9 cellular contexts compared by ENCODE assay signal in the genomic region with DNA sequence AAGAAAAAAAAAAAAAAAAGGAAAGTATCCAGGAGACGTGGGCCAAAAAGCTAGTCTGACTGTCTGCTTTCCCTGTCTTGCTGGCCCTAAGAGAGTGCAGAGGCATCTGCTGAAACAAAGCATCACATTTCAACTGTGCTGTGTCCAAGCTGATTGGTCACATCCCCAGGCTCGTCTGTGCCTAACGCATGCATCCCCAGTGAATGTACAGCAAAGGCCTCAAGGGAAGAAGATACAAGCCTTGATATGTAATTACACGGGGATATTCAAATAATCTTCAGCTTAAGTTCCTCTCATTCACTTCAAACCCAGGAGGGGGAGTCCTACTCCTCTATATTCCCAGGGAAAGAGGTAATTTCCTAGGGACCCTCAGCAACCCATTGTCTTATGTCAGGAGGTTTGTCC. TPM values are rescaled to one million over a fixed set of nuclear protein-coding genes. Genes with fewer than 3 reads are reported as not detected.
DNase-seq lines count a peak whose midpoint lies in the region; ATAC-seq and TF ChIP-seq lines count a peak whose summit lies in the region.
"Had no signal": no experiment of that assay in that cellular context is flagged by ENCODE, and none has a peak within 500 bp of the region (broad histone marks: within the 10 kb centered on the region; RNA-seq: fewer than 3 reads in every experiment).

No MANE protein-coding gene starts in this region.

- no peak overlapping the region for H2AK9ac ChIP-seq in IMR-90 (replicated peaks; ENCODE audit: low read depth, low read length, poor library complexity)

- no peak overlapping the region for H2AK5ac ChIP-seq in IMR-90 (ENCODE audit: low read depth, low read length)

- H4K5ac ChIP-seq in IMR-90 (ENCODE audit: low read depth, low read length), result no peak overlapping the region

- H3K9me3 ChIP-seq in IMR-90 (ENCODE audit: control insufficient read depth, insufficient read depth, low read length), result no peaks in the 10 kb centered on the region

- no peaks in the 10 kb centered on the region for H3K36me3 ChIP-seq in IMR-90 (ENCODE audit: control insufficient read depth, insufficient read depth, low read length)

- H3K18ac ChIP-seq in IMR-90 (ENCODE audit: low read depth, low read length), result no peak overlapping the region

- intact Hi-C loops in activated CD4-positive, alpha-beta T cell treated with anti-CD3 and anti-CD28 coated beads for 36 hours (cut with DNase I, micrococcal nuclease), result no loop called here
- intact Hi-C loops in IMR-90 (cut with micrococcal nuclease), result loop anchor here (2.0 kb wide), 1 partner anchor 144 kb away; no protein-coding TSS in a partner anchor

- no peak overlapping the region for H2BK15ac ChIP-seq in IMR-90 (ENCODE audit: low read depth, low read length)

- BruUV-seq in IMR-90 (replicated peaks; lab: Mats Ljungman, UMichigan), result no TSS peak

- H4K91ac ChIP-seq in IMR-90 (ENCODE audit: insufficient read depth, low read depth, low read length), result no peak overlapping the region

- CTCF ChIA-PET in activated CD4-positive, alpha-beta T cell treated with anti-CD3 and anti-CD28 coated beads for 36 hours (lab: Charles Lee), result interaction anchor here (0.6 to 1.4 kb wide), 3 partner anchors 12 to 14 kb away, joined by 3 to 5 read pairs (median 4); no protein-coding TSS in a partner anchor
- CTCF ChIA-PET in IMR-90 (lab: Yijun Ruan, JAX), result interaction anchor here (0.8 to 1.2 kb wide), 4 partner anchors 10 to 252 kb away, joined by 3 to 6 read pairs (median 4); no protein-coding TSS in a partner anchor

- dilution Hi-C loops in IMR-90 (cut with HindIII; ENCODE audit: low sequenced_read_pairs, unreplicated experiment), result no loop called here

- peaks cover 77% of the 10 kb centered on the region for H3K4me1 Mint-ChIP-seq in activated CD4-positive, alpha-beta T cell treated with anti-CD3 and anti-CD28 coated beads for 36 hours
- H3K4me1 Mint-ChIP-seq in osteocyte (ENCODE audit: unreplicated experiment), result peaks cover 2% of the 10 kb centered on the region

- no peaks in the 10 kb centered on the region for H4K20me1 ChIP-seq in IMR-90 (ENCODE audit: insufficient read depth, low read length)

- H3K56ac ChIP-seq in IMR-90 (ENCODE audit: extremely low read depth, insufficient read depth, low read length), result no peak overlapping the region

- no peak overlapping the region for H3K9ac ChIP-seq in IMR-90 (ENCODE audit: low read depth, low read length)

- DNase-seq in activated CD4-positive, alpha-beta T cell treated with anti-CD3 and anti-CD28 coated beads for 36 hours, result no peak
- DNase-seq in activated CD4-positive, alpha-beta T cell treated with anti-CD3 and anti-CD28 coated beads, Interleukin-2, amount 50 U/mL, for 48 hours, result no peak
- DNase-seq in IMR-90 (peak; percentile 73), astrocyte of the spinal cord (ENCODE audit: low read depth, low spot score) (peak; percentile 33), osteocyte (ENCODE audit: extremely low spot score, unreplicated experiment) (no peak), HuH-7.5 (ENCODE audit: low spot score) (no peak)
- no peak for DNase-seq in effector CD8-positive, alpha-beta T cell (lab: John Stamatoyannopoulos, UW)

- no peak overlapping the region for H3K4me2 ChIP-seq in IMR-90 (ENCODE audit: low read depth, low read length)

- no peak overlapping the region for H3K14ac ChIP-seq in IMR-90 (replicated peaks; ENCODE audit: low read depth, low read length)

- H4K8ac ChIP-seq in IMR-90 (ENCODE audit: low read depth in 2 of 2, low read length in 2 of 2), result no peak overlapping the region

- H3K4ac ChIP-seq in IMR-90 (ENCODE audit: low read depth, low read length), result no peak overlapping the region

- ATAC-seq in activated CD4-positive, alpha-beta T cell treated with anti-CD3 and anti-CD28 coated beads for 36 hours, result no peak
- ATAC-seq in IMR-90 (ENCODE audit: low read depth), result peak; percentile 93
- no peak for ATAC-seq in HG03342 (IDR thresholded peaks at IDR 0.05; ENCODE audit: unreplicated experiment)

- H3K9me3 Mint-ChIP-seq in activated CD4-positive, alpha-beta T cell treated with anti-CD3 and anti-CD28 coated beads for 36 hours (ENCODE audit: low read depth), result no peaks in the 10 kb centered on the region
- no peaks in the 10 kb centered on the region for H3K9me3 Mint-ChIP-seq in osteocyte (ENCODE audit: unreplicated experiment)

- H3K9me1 ChIP-seq in IMR-90 (ENCODE audit: insufficient read depth, low read length), result no peaks in the 10 kb centered on the region

- no peak overlapping the region for H3K27ac ChIP-seq in IMR-90 (ENCODE audit: insufficient read depth, low read length)
- H3K27ac ChIP-seq: RWPE1 had no signal

- no CpG with 5 or more reads among the region's 4 CpGs for WGBS in IMR-90 (ENCODE audit: extremely low coverage in 2 of 2, insufficient read length in 1 of 2), 2 experiments

- peak; percentile 37 for TF ChIP-seq RAD21 in IMR-90 (IDR thresholded peaks at IDR 0.05; ENCODE audit: low read length)

- H3K23ac ChIP-seq in IMR-90 (ENCODE audit: low read depth, low read length), result no peak overlapping the region

- H3K79me1 ChIP-seq in IMR-90 (ENCODE audit: low read depth in 1 of 2, low read length in 2 of 2), result no peaks in the 10 kb centered on the region

- H3K27me3 Mint-ChIP-seq in activated CD4-positive, alpha-beta T cell treated with anti-CD3 and anti-CD28 coated beads for 36 hours, result no peaks in the 10 kb centered on the region
- peaks cover 55% of the 10 kb centered on the region for H3K27me3 Mint-ChIP-seq in osteocyte (ENCODE audit: unreplicated experiment)

- H3K4me3 ChIP-seq in IMR-90 (ENCODE audit: insufficient read depth, low read depth, low read length) (no peak overlapping the region), astrocyte of the spinal cord (ENCODE audit: low read depth, low read length) (no peak overlapping the region)

- no peak overlapping the region for H2BK20ac ChIP-seq in IMR-90 (ENCODE audit: low read depth, low read length)

- H3K27ac Mint-ChIP-seq in activated CD4-positive, alpha-beta T cell treated with anti-CD3 and anti-CD28 coated beads for 36 hours, result peak overlapping the region; percentile 82
- no peak overlapping the region for H3K27ac Mint-ChIP-seq in osteocyte (ENCODE audit: unreplicated experiment)

- peaks cover 11% of the 10 kb centered on the region for H3K36me3 Mint-ChIP-seq in activated CD4-positive, alpha-beta T cell treated with anti-CD3 and anti-CD28 coated beads for 36 hours (ENCODE audit: low read depth)
- H3K36me3 Mint-ChIP-seq in osteocyte (ENCODE audit: unreplicated experiment), result no peaks in the 10 kb centered on the region

- H3K4me1 ChIP-seq in IMR-90 (ENCODE audit: control insufficient read depth, insufficient read depth, low read length), result no peaks in the 10 kb centered on the region; the same call in 1 of the 2 replicates

- peaks cover 28% of the 10 kb centered on the region for H3K27me3 ChIP-seq in IMR-90 (ENCODE audit: control insufficient read depth, insufficient read depth, low read length)

- no peak overlapping the region for H3K4me3 Mint-ChIP-seq in activated CD4-positive, alpha-beta T cell treated with anti-CD3 and anti-CD28 coated beads for 36 hours
- no peak overlapping the region for H3K4me3 Mint-ChIP-seq in osteocyte (ENCODE audit: unreplicated experiment)

- no peak overlapping the region for H2BK120ac ChIP-seq in IMR-90 (ENCODE audit: low read depth, low read length)

- in situ Hi-C loops in IMR-90 (cut with MboI; ENCODE audit: low sequenced_read_pairs), result no loop called here
- in situ Hi-C loops in astrocyte of the spinal cord (cut with HindIII; ENCODE audit: low sequenced_read_pairs), result no loop called here

- POLR2A ChIA-PET in activated CD4-positive, alpha-beta T cell treated with anti-CD3 and anti-CD28 coated beads for 36 hours (lab: Charles Lee), result interaction anchor here (1.0 kb wide), 1 partner anchor 15 kb away, joined by 3 read pairs; no protein-coding TSS in a partner anchor
- POLR2A ChIA-PET in IMR-90 (lab: Charles Lee; ENCODE audit: unreplicated experiment), result no interaction called here

- no peak overlapping the region for H2BK5ac ChIP-seq in IMR-90 (ENCODE audit: low read depth, low read length, poor library complexity, severe bottlenecking)

- no peak for TF ChIP-seq POLR2A in IMR-90 (IDR thresholded peaks at IDR 0.05; ENCODE audit: low read depth, low read length)

- H2AFZ ChIP-seq in IMR-90 (replicated peaks; ENCODE audit: low read length, poor library complexity), result no peak overlapping the region

- TF ChIP-seq CTCF in IMR-90 (conservative IDR thresholded peaks at IDR 0.05; ENCODE audit: low read depth, low read length), result peak; percentile 32
- TF ChIP-seq CTCF in astrocyte of the spinal cord (IDR thresholded peaks at IDR 0.05; ENCODE audit: low read depth, low read length), result peak; percentile 33
- TF ChIP-seq CTCF in osteocyte (IDR thresholded peaks at IDR 0.05), result peak; percentile 42

TF ChIP-seq in IMR-90, 13 proteins besides CTCF, POLR2A, EP300 and RAD21:
- peak; percentile 37; the same call in 1 of the 2 replicates for TF ChIP-seq SMC3 (IDR thresholded peaks at IDR 0.05; ENCODE audit: low read depth, low read length)
- no peak for TF ChIP-seq NFE2L2 (IDR thresholded peaks at IDR 0.05; ENCODE audit: low read depth, low read length)
- no peak for TF ChIP-seq MAFK (IDR thresholded peaks at IDR 0.05; ENCODE audit: low read depth, low read length)
TF ChIP-seq in IMR-90: peak in this region for 1.

RNA-seq across cellular contexts. Expression of a gene that starts 5.4 kb away (rescaled TPM):
- total RNA-seq in activated CD4-positive, alpha-beta T cell treated with anti-CD3 and anti-CD28 coated beads for 36 hours, result 10 to 100 TPM; 53.5 to 68.0 TPM
- 1.9 and 2.0 TPM in 2 replicates for total RNA-seq in IMR-90 (2012; rRNA removed)
- 1.0 and 1.2 TPM in 2 replicates for polyA plus RNA-seq in IMR-90 (2012; rRNA removed)
- 1.1 TPM in 2 replicates for polyA plus RNA-seq in IMR-90 (2012; cell fraction: cytosol; rRNA removed)
- polyA plus RNA-seq in IMR-90 (2012; cell fraction: nucleus; rRNA removed; ENCODE audit: low replicate concordance), result 1.4 and 1.9 TPM in 2 replicates
- total RNA-seq in osteocyte, result 2.1 and 3.1 TPM in 2 replicates

Comparison
In these comparisons a context has a peak if more than half of its experiments do, and no peak if none do; other contexts are left out.
1. DNase-seq: peak in IMR-90 (single experiment) and astrocyte of the spinal cord (single experiment); none in activated CD4-positive, alpha-beta T cell treated with anti-CD3 and anti-CD28 coated beads for 36 hours (single experiment), activated CD4-positive, alpha-beta T cell treated with anti-CD3 and anti-CD28 coated beads, Interleukin-2, amount 50 U/mL, for 48 hours (0 of 2), osteocyte (single experiment), HuH-7.5 (single experiment) and effector CD8-positive, alpha-beta T cell (single experiment).
2. RNA of a gene that starts 5.4 kb away (total RNA-seq): 53.5 to 68.0 TPM in activated CD4-positive, alpha-beta T cell treated with anti-CD3 and anti-CD28 coated beads for 36 hours; 2.1 to 3.1 TPM in osteocyte and 1.9 to 2.0 TPM in IMR-90; every median in the first group is over 10 times any median in the second.
3. Peak in every context shown above with its lines, with median percentiles within 50 percentile points of each other: CTCF ChIP-seq.